Comparison of ENCODE assay signal across 35 cellular contexts in the genomic region with DNA sequence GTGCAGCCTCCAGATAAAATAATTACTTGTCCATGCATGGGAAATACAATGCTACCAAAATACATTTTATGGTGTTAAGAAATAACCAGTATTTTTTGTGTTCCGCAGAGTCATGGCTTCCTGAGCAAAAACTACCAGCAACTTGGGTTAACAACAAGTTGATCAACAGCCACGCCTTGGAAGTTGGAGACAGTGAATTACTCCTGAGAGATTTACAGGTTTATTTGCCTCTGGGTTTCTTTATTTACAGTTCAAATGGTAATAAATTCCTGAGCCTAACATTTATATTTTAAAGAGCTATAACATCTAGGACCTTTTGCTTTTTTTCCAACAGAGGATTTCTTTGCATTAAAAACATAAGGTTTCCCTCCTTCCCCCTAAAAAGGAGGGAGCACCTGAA.
"Had no signal": no experiment of that assay in that cellular context is flagged by ENCODE, and none has a peak within 500 bp of the region (broad histone marks: within the 10 kb centered on the region; RNA-seq: fewer than 3 reads in every experiment).

No MANE protein-coding gene starts in this region.

- H3K4me1 ChIP-seq: breast epithelium had no signal

- H3K27me3 ChIP-seq: adrenal gland, body of pancreas, brain microvascular endothelial cell, breast epithelium had no signal

- FAIRE-seq: astrocyte, colon, TTC549 had no signal

- ATAC-seq: activated CD4-positive, alpha-beta T cell treated with anti-CD3 and anti-CD28 coated beads for 36 hours; activated CD4-positive, CD25-positive, alpha-beta regulatory T cell treated with anti-CD3 and anti-CD28 coated beads, Interleukin-2, amount 50 U/mL, for 24 hours; activated CD8-positive, alpha-beta T cell treated with anti-CD3 and anti-CD28 coated beads for 36 hours; activated naive CD4-positive, alpha-beta T cell treated with anti-CD3 and anti-CD28 coated beads, Interleukin-2, amount 50 U/mL, for 72 hours; activated T-cell treated with anti-CD3 and anti-CD28 coated beads, Interleukin-2, amount 50 U/mL, for 4 hours; activated T-cell treated with anti-CD3 and anti-CD28 coated beads, Interleukin-2, amount 50 U/mL, for 72 hours; activated T-helper 17 cell treated with anti-CD3 and anti-CD28 coated beads, Interleukin-2, amount 50 U/mL, for 72 hours; body of pancreas; WTC11 had no signal

- H3K36me3 ChIP-seq: adrenal gland, brain microvascular endothelial cell, breast epithelium, WERI-Rb-1 had no signal

- H3K4me3 ChIP-seq: adrenal gland, body of pancreas, breast epithelium had no signal

- H3K27ac ChIP-seq: adrenal gland, body of pancreas, brain microvascular endothelial cell, breast epithelium, WERI-Rb-1 had no signal

- H3K9me3 ChIP-seq: adrenal gland, body of pancreas, breast epithelium had no signal

- DNase-seq: activated CD4-positive, alpha-beta T cell treated with anti-CD3 and anti-CD28 coated beads for 1 hour; activated CD4-positive, alpha-beta T cell treated with anti-CD3 and anti-CD28 coated beads for 36 hours; activated CD4-positive, alpha-beta T cell treated with anti-CD3 and anti-CD28 coated beads for 48 hours; activated CD4-positive, alpha-beta T cell treated with anti-CD3 and anti-CD28 coated beads, Interleukin-2, amount 10 ng/mL, durations not matched to agents 7 days and 5 days; activated CD4-positive, alpha-beta T cell treated with anti-CD3 and anti-CD28 coated beads, Interleukin-2, amount 50 U/mL, for 48 hours; activated CD4-positive, CD25-positive, alpha-beta regulatory T cell; activated CD8-positive, alpha-beta memory T cell treated with anti-CD3 and anti-CD28 coated beads, Interleukin-2, amount 50 U/mL, for 4 hours; activated CD8-positive, alpha-beta T cell treated with anti-CD3 and anti-CD28 coated beads for 36 hours; activated effector memory CD4-positive, alpha-beta T cell treated with anti-CD3 and anti-CD28 coated beads, Interleukin-2, amount 50 U/mL, for 16 hours; activated gamma-delta T cell treated with Interleukin-2 at 50 U/mL for 16 hours; activated naive CD4-positive, alpha-beta T cell; activated naive CD4-positive, alpha-beta T cell treated with anti-CD3 and anti-CD28 coated beads for 36 hours; activated naive CD4-positive, alpha-beta T cell treated with anti-CD3 and anti-CD28 coated beads, Interleukin-2, amount 50 U/mL, for 16 hours; activated naive CD8-positive, alpha-beta T cell treated with anti-CD3 and anti-CD28 coated beads for 36 hours; activated T-cell treated with anti-CD3 and anti-CD28 coated beads for 4 hours; activated T-cell treated with anti-CD3 and anti-CD28 coated beads, Interleukin-2, amount 50 U/mL, for 1 hour; activated T-cell treated with anti-CD3 and anti-CD28 coated beads, Interleukin-2, amount 50 U/mL, for 4 hours; activated T-cell treated with anti-CD3 and anti-CD28 coated beads, Interleukin-2, amount 50 U/mL, for 72 hours; adrenal gland; amniotic stem cell; aorta; body of pancreas; brain microvascular endothelial cell; central memory CD4-positive, alpha-beta T cell; T-helper 2 cell; T-helper 9 cell; WERI-Rb-1 had no signal
